In the genomic region with DNA sequence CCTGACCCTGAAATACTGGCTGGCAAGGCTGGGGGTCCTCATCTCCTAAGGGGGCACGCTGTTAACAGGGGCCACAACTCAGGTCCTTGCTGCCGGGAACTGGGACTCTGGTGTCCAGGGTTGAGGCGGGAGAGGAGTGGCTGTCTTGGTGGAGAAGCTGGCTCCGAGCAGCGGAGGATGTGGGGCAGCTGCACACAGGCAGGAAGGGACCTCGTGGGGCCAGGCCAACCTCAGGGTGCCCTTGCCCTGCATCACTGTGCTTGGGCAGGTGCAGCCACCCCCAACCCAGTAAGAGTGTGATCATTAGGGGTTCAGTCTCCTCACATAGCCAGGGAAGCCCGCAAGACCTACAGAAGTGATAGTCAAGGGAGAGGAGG, we compare ENCODE assay signal across 37 cellular contexts. TPM values are rescaled to one million over a fixed set of nuclear protein-coding genes. Genes with fewer than 3 reads are reported as not detected.
"Had no signal": no experiment of that assay in that cellular context is flagged by ENCODE, and none has a peak within 500 bp of the region (broad histone marks: within the 10 kb centered on the region; RNA-seq: fewer than 3 reads in every experiment).

No MANE protein-coding gene starts in this region.

- H3K4me3 ChIP-seq: adrenal gland, ascending aorta, cardiac muscle cell, esophagus muscularis mucosa, heart left ventricle, lung, mucosa of descending colon, ovary, prostate gland, sigmoid colon, uterus had no signal

- H3K27ac ChIP-seq: adrenal gland, ascending aorta, cardiac muscle cell, esophagus muscularis mucosa, foreskin keratinocyte, heart left ventricle, neutrophil, ovary, prostate gland, sigmoid colon, uterus had no signal

- ATAC-seq: foreskin keratinocyte; heart left ventricle; mucosa of descending colon; stimulated activated naive CD8-positive, alpha-beta T cell treated with anti-CD3 and anti-CD28 coated beads, Interleukin-15, amount 100 ng/mL, for 72 hours had no signal

- H3K9me3 ChIP-seq: adrenal gland, ascending aorta, esophagus muscularis mucosa, mucosa of descending colon, neutrophil, ovary, prostate gland, sigmoid colon, uterus had no signal

- DNase-seq: activated CD4-positive, alpha-beta T cell treated with anti-CD3 and anti-CD28 coated beads for 4 hours; activated CD4-positive, alpha-beta T cell treated with anti-CD3 and anti-CD28 coated beads, Interleukin-2, amount 50 U/mL, for 4 hours; activated naive CD4-positive, alpha-beta T cell treated with Interleukin-2 at 50 U/mL for 16 hours; activated T-cell treated with anti-CD3 and anti-CD28 coated beads, Interleukin-2, amount 50 U/mL, for 48 hours; cortex of kidney; foreskin keratinocyte; heart left ventricle; hypothalamus; immature natural killer cell; mucosa of descending colon; retina; sigmoid colon; small intestine; stimulated activated CD4-positive, alpha-beta T cell treated with anti-CD3 and anti-CD28 coated beads, Interleukin-1b, Interleukin-23, amount 100 ng/mL, for 48 hours; stimulated activated CD4-positive, alpha-beta T cell treated with anti-CD3 and anti-CD28 coated beads, Interleukin-4, amount 100 ng/mL, for 4 hours; stimulated activated CD8-positive, alpha-beta memory T cell treated with anti-CD3 and anti-CD28 coated beads, Interleukin-4, amount 100 ng/mL, for 48 hours; stimulated activated naive CD8-positive, alpha-beta T cell treated with anti-CD3 and anti-CD28 coated beads, Interleukin-15, amount 100 ng/mL, for 72 hours; substantia nigra; uterus had no signal

- H3K36me3 Mint-ChIP-seq: activated naive CD8-positive, alpha-beta T cell; brain; stimulated activated memory B cell treated with anti-CD40 and anti-IgM and Interleukin-4, amounts not matched to agents 10 μg/mL and 1 μg/mL and 100 μg/mL, for 72 hours; type B pancreatic cell had no signal

- H3K9me3 Mint-ChIP-seq: immature natural killer cell, nephron, type B pancreatic cell had no signal

- H3K27ac Mint-ChIP-seq: activated naive CD8-positive, alpha-beta T cell; activated T-helper 2 cell treated with anti-CD3 and anti-CD28 coated beads, Interferon-gamma antibody, Interleukin-2, Interleukin-4, amounts not matched to agents 10 μg/mL and 5 μg/mL and 100 μg/mL, durations not matched to agents 14 hours and 24 hours and 36 hours; brain; immature natural killer cell; nephron; stimulated activated memory B cell treated with anti-CD40 and anti-IgM and Interleukin-4, amounts not matched to agents 10 μg/mL and 1 μg/mL and 100 μg/mL, for 72 hours; stimulated activated naive CD8-positive, alpha-beta T cell treated with anti-CD3 and anti-CD28 coated beads, Interleukin-15, amount 100 ng/mL, for 72 hours; type B pancreatic cell had no signal

- H3K4me1 ChIP-seq: adrenal gland, ascending aorta, esophagus muscularis mucosa, foreskin keratinocyte, heart left ventricle, prostate gland, sigmoid colon, uterus had no signal

- H3K36me3 ChIP-seq: adrenal gland, ascending aorta, cardiac muscle cell, esophagus muscularis mucosa, heart left ventricle, neutrophil, ovary, prostate gland, sigmoid colon, uterus had no signal

- H3K27me3 ChIP-seq: ascending aorta, ovary, uterus had no signal

- H3K4me1 Mint-ChIP-seq: immature natural killer cell; stimulated activated memory B cell treated with anti-CD40 and anti-IgM and Interleukin-4, amounts not matched to agents 10 μg/mL and 1 μg/mL and 100 μg/mL, for 72 hours; stimulated activated naive CD8-positive, alpha-beta T cell treated with anti-CD3 and anti-CD28 coated beads, Interleukin-15, amount 100 ng/mL, for 72 hours had no signal

- H3K4me3 Mint-ChIP-seq: activated naive CD8-positive, alpha-beta T cell; brain; immature natural killer cell; nephron; stimulated activated memory B cell treated with anti-CD40 and anti-IgM and Interleukin-4, amounts not matched to agents 10 μg/mL and 1 μg/mL and 100 μg/mL, for 72 hours; stimulated activated naive CD8-positive, alpha-beta T cell treated with anti-CD3 and anti-CD28 coated beads, Interleukin-15, amount 100 ng/mL, for 72 hours; type B pancreatic cell had no signal

RNA-seq across cellular contexts. Expression of a gene that starts 12.6 kb away (rescaled TPM):
- total RNA-seq: ascending aorta had no signal

RNA-seq across cellular contexts. Expression of a gene that starts 36.6 kb away (rescaled TPM):
- total RNA-seq: activated T-helper 2 cell treated with anti-CD3 and anti-CD28 coated beads, Interferon-gamma antibody, Interleukin-2, Interleukin-4, amounts not matched to agents 10 μg/mL and 5 μg/mL and 100 μg/mL, durations not matched to agents 14 hours and 24 hours and 36 hours; ascending aorta; cardiac muscle cell; foreskin keratinocyte; heart left ventricle; kidney; lung; mesenteric fat pad; myocyte; ovary; T-helper 1 cell treated with Interleukin-12 subunit alpha and Interleukin-12 subunit beta and Interleukin-4 antibody, amounts not matched to agents 30 ng/mL and 1 ng/mL, for 36 hours; uterus had no signal
- polyA plus RNA-seq: cardiac muscle cell, foreskin keratinocyte, heart left ventricle, immature natural killer cell, lung, ovary had no signal
